38 cellular contexts compared by ENCODE assay signal in the genomic region with DNA sequence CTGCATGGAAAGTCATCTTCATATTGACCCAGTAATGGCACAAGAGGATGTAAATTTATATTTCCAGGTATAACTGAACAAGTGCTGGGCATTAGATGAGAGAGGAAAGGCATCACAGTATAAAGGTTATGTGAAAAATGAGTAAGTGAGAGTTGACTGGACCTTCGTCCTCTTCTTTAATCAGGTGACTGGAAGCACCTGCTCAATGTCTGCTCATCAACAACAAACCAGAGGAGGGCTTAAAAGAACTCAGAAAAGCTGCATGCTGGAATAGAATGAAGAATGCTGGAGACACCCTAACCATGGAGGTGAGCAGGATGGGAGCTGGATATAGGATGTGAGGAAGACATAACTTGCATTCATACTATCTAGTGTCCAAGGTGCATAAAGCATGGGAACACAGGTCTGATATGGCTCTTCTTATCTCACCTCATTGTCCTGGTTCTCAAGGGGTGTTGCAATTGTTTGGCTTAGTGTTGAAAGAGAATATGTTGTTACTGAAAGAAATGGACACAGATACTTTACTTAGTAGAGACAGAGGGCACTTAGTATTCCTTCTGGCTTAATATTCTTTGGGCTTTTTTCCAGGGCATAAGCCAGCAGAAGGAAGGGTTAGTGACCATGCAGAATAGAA. TPM values are rescaled to one million over a fixed set of nuclear protein-coding genes. Genes with fewer than 3 reads are reported as not detected.
"Had no signal": no experiment of that assay in that cellular context is flagged by ENCODE, and none has a peak within 500 bp of the region (broad histone marks: within the 10 kb centered on the region; RNA-seq: fewer than 3 reads in every experiment).

No MANE protein-coding gene starts in this region.

- H3K4me1 ChIP-seq: adrenal gland, body of pancreas, breast epithelium had no signal

- H3K36me3 ChIP-seq: adrenal gland, brain microvascular endothelial cell, breast epithelium had no signal

- ATAC-seq: activated CD4-positive, alpha-beta T cell treated with anti-CD3 and anti-CD28 coated beads for 36 hours; activated CD4-positive, CD25-positive, alpha-beta regulatory T cell treated with anti-CD3 and anti-CD28 coated beads, Interleukin-2, amount 50 U/mL, for 24 hours; activated CD8-positive, alpha-beta memory T cell treated with anti-CD3 and anti-CD28 coated beads, Interleukin-2, amount 10 ng/mL, durations not matched to agents 7 days and 5 days; activated CD8-positive, alpha-beta T cell treated with anti-CD3 and anti-CD28 coated beads, Interleukin-2, amount 10 ng/mL, durations not matched to agents 7 days and 5 days; activated naive CD4-positive, alpha-beta T cell treated with anti-CD3 and anti-CD28 coated beads, Interleukin-2, amount 50 U/mL, for 72 hours; body of pancreas had no signal

- H3K4me1 Mint-ChIP-seq: activated CD4-positive, alpha-beta memory T cell treated with anti-CD3 and anti-CD28 coated beads, Interleukin-2, amount 10 ng/mL, durations not matched to agents 7 days and 5 days; activated CD4-positive, alpha-beta T cell treated with anti-CD3 and anti-CD28 coated beads for 36 hours; activated CD4-positive, alpha-beta T cell treated with anti-CD3 and anti-CD28 coated beads, Interleukin-2, amount 10 ng/mL, durations not matched to agents 7 days and 5 days; activated CD8-positive, alpha-beta memory T cell treated with anti-CD3 and anti-CD28 coated beads, Interleukin-2, amount 10 ng/mL, durations not matched to agents 7 days and 5 days; activated naive CD8-positive, alpha-beta T cell treated with anti-CD3 and anti-CD28 coated beads for 36 hours had no signal

- H3K27ac ChIP-seq: adrenal gland, body of pancreas, brain microvascular endothelial cell, breast epithelium, VCaP had no signal

- DNase-seq: activated CD4-positive, alpha-beta memory T cell treated with anti-CD3 and anti-CD28 coated beads, Interleukin-2, amount 10 ng/mL, durations not matched to agents 7 days and 5 days; activated CD4-positive, alpha-beta T cell treated with anti-CD3 and anti-CD28 coated beads for 1 hour; activated CD4-positive, alpha-beta T cell treated with anti-CD3 and anti-CD28 coated beads for 36 hours; activated CD4-positive, alpha-beta T cell treated with anti-CD3 and anti-CD28 coated beads for 48 hours; activated CD4-positive, alpha-beta T cell treated with anti-CD3 and anti-CD28 coated beads, Interleukin-2, amount 10 ng/mL, durations not matched to agents 7 days and 5 days; activated CD4-positive, alpha-beta T cell treated with anti-CD3 and anti-CD28 coated beads, Interleukin-2, amount 50 U/mL, for 48 hours; activated CD4-positive, CD25-positive, alpha-beta regulatory T cell; activated CD8-positive, alpha-beta memory T cell treated with anti-CD3 and anti-CD28 coated beads for 24 hours; activated CD8-positive, alpha-beta memory T cell treated with anti-CD3 and anti-CD28 coated beads, Interleukin-2, amount 10 ng/mL, durations not matched to agents 7 days and 5 days; activated CD8-positive, alpha-beta memory T cell treated with anti-CD3 and anti-CD28 coated beads, Interleukin-2, amount 50 U/mL, for 48 hours; activated CD8-positive, alpha-beta T cell treated with anti-CD3 and anti-CD28 coated beads, Interleukin-2, amount 10 ng/mL, durations not matched to agents 7 days and 5 days; activated effector memory CD4-positive, alpha-beta T cell treated with Interleukin-2 at 50 U/mL for 16 hours; activated gamma-delta T cell; activated naive CD4-positive, alpha-beta T cell treated with anti-CD3 and anti-CD28 coated beads for 36 hours; activated naive CD4-positive, alpha-beta T cell treated with anti-CD3 and anti-CD28 coated beads, Interleukin-2, amount 50 U/mL, for 16 hours; activated naive CD8-positive, alpha-beta T cell treated with anti-CD3 and anti-CD28 coated beads for 36 hours; activated T-cell treated with anti-CD3 and anti-CD28 coated beads, Interleukin-2, amount 50 U/mL, for 24 hours; activated T-cell treated with anti-CD3 and anti-CD28 coated beads, Interleukin-2, amount 50 U/mL, for 48 hours; adrenal gland; amniotic stem cell; aorta; body of pancreas; brain microvascular endothelial cell; central memory CD4-positive, alpha-beta T cell; T-helper 1 cell; T-helper 2 cell; T-helper 9 cell had no signal

- FAIRE-seq: astrocyte, TTC549 had no signal

- H3K27me3 ChIP-seq: body of pancreas, brain microvascular endothelial cell had no signal

- H3K9me3 ChIP-seq: adrenal gland, body of pancreas had no signal

- H3K36me3 Mint-ChIP-seq: activated CD8-positive, alpha-beta memory T cell treated with anti-CD3 and anti-CD28 coated beads, Interleukin-2, amount 10 ng/mL, durations not matched to agents 7 days and 5 days had no signal

- H3K4me3 ChIP-seq: adrenal gland, body of pancreas, breast epithelium had no signal

- H3K4me3 Mint-ChIP-seq: activated CD4-positive, alpha-beta memory T cell treated with anti-CD3 and anti-CD28 coated beads, Interleukin-2, amount 10 ng/mL, durations not matched to agents 7 days and 5 days; activated CD4-positive, alpha-beta T cell treated with anti-CD3 and anti-CD28 coated beads for 36 hours; activated CD4-positive, alpha-beta T cell treated with anti-CD3 and anti-CD28 coated beads, Interleukin-2, amount 10 ng/mL, durations not matched to agents 7 days and 5 days; activated CD8-positive, alpha-beta memory T cell treated with anti-CD3 and anti-CD28 coated beads, Interleukin-2, amount 10 ng/mL, durations not matched to agents 7 days and 5 days; activated CD8-positive, alpha-beta T cell treated with anti-CD3 and anti-CD28 coated beads, Interleukin-2, amount 10 ng/mL, durations not matched to agents 7 days and 5 days; activated naive CD4-positive, alpha-beta T cell treated with anti-CD3 and anti-CD28 coated beads for 36 hours; activated naive CD8-positive, alpha-beta T cell treated with anti-CD3 and anti-CD28 coated beads for 36 hours; activated T-cell treated with anti-CD3 and anti-CD28 coated beads, Interleukin-2, amount 50 U/mL, for 24 hours; T-helper 1 cell treated with Interleukin-12 subunit alpha and Interleukin-12 subunit beta and Interleukin-4 antibody, amounts not matched to agents 30 μg/mL and 1 μg/mL, for 36 hours; T-helper 2 cell treated with Interferon-gamma antibody and Interleukin-4, amounts not matched to agents 5 μg/mL and 100 μg/mL, for 36 hours had no signal

- H3K9me3 Mint-ChIP-seq: activated CD4-positive, alpha-beta memory T cell treated with anti-CD3 and anti-CD28 coated beads, Interleukin-2, amount 10 ng/mL, durations not matched to agents 7 days and 5 days; activated T-helper 2 cell treated with anti-CD3 and anti-CD28 coated beads, Interferon-gamma antibody, Interleukin-2, Interleukin-4, amounts not matched to agents 10 μg/mL and 5 μg/mL and 100 μg/mL, durations not matched to agents 14 hours and 24 hours and 36 hours had no signal

- H3K27ac Mint-ChIP-seq: activated CD4-positive, alpha-beta memory T cell treated with anti-CD3 and anti-CD28 coated beads, Interleukin-2, amount 10 ng/mL, durations not matched to agents 7 days and 5 days; activated CD4-positive, alpha-beta T cell treated with anti-CD3 and anti-CD28 coated beads for 36 hours; activated CD4-positive, alpha-beta T cell treated with anti-CD3 and anti-CD28 coated beads, Interleukin-2, amount 10 ng/mL, durations not matched to agents 7 days and 5 days; activated CD8-positive, alpha-beta memory T cell treated with anti-CD3 and anti-CD28 coated beads, Interleukin-2, amount 10 ng/mL, durations not matched to agents 7 days and 5 days; activated CD8-positive, alpha-beta T cell treated with anti-CD3 and anti-CD28 coated beads, Interleukin-2, amount 10 ng/mL, durations not matched to agents 7 days and 5 days; activated naive CD4-positive, alpha-beta T cell treated with anti-CD3 and anti-CD28 coated beads for 36 hours; activated naive CD4-positive, alpha-beta T cell treated with anti-CD3 and anti-CD28 coated beads, Interleukin-2, amount 50 U/mL, for 72 hours; activated naive CD8-positive, alpha-beta T cell treated with anti-CD3 and anti-CD28 coated beads for 36 hours; activated T-cell treated with anti-CD3 and anti-CD28 coated beads, Interleukin-2, amount 50 U/mL, for 24 hours; activated T-helper 2 cell treated with anti-CD3 and anti-CD28 coated beads, Interferon-gamma antibody, Interleukin-2, Interleukin-4, amounts not matched to agents 10 μg/mL and 5 μg/mL and 100 μg/mL, durations not matched to agents 14 hours and 24 hours and 36 hours; T-helper 1 cell treated with Interleukin-12 subunit alpha and Interleukin-12 subunit beta and Interleukin-4 antibody, amounts not matched to agents 30 μg/mL and 1 μg/mL, for 36 hours; T-helper 2 cell treated with Interferon-gamma antibody and Interleukin-4, amounts not matched to agents 5 μg/mL and 100 μg/mL, for 36 hours had no signal

RNA-seq across cellular contexts. Expression of a gene that starts 7.3 kb away (rescaled TPM):
- total RNA-seq: activated CD4-positive, alpha-beta memory T cell treated with anti-CD3 and anti-CD28 coated beads, Interleukin-2, amount 10 ng/mL, durations not matched to agents 7 days and 5 days; activated CD4-positive, alpha-beta T cell treated with anti-CD3 and anti-CD28 coated beads for 36 hours; activated CD4-positive, alpha-beta T cell treated with anti-CD3 and anti-CD28 coated beads, Interleukin-2, amount 10 ng/mL, durations not matched to agents 7 days and 5 days; activated CD8-positive, alpha-beta memory T cell treated with anti-CD3 and anti-CD28 coated beads, Interleukin-2, amount 10 ng/mL, durations not matched to agents 7 days and 5 days; activated CD8-positive, alpha-beta T cell treated with anti-CD3 and anti-CD28 coated beads, Interleukin-2, amount 10 ng/mL, durations not matched to agents 7 days and 5 days; activated naive CD4-positive, alpha-beta T cell treated with anti-CD3 and anti-CD28 coated beads for 36 hours; activated naive CD4-positive, alpha-beta T cell treated with anti-CD3 and anti-CD28 coated beads, Interleukin-2, amount 50 U/mL, for 72 hours; activated naive CD8-positive, alpha-beta T cell treated with anti-CD3 and anti-CD28 coated beads for 36 hours; activated T-helper 2 cell treated with anti-CD3 and anti-CD28 coated beads, Interferon-gamma antibody, Interleukin-2, Interleukin-4, amounts not matched to agents 10 μg/mL and 5 μg/mL and 100 μg/mL, durations not matched to agents 14 hours and 24 hours and 36 hours; adrenal gland; aorta; astrocyte; breast epithelium; cardiac septum; cerebellum had no signal
- polyA plus RNA-seq: adrenal gland, aorta had no signal
